1 cellular context compared by ENCODE assay signal in genomic region chr21:35106246-35106835, GRCh38.
A peak's percentile ranks its signal among the peaks of the same experiment; 100 is the strongest.
TF ChIP-seq lines count a peak whose summit lies in the region.

No MANE protein-coding gene starts in this region.

TF ChIP-seq in K562, 482 proteins besides CTCF, POLR2A, EP300 and RAD21 (continued from another document and continues in another):
- TF ChIP-seq, protein P1, sequence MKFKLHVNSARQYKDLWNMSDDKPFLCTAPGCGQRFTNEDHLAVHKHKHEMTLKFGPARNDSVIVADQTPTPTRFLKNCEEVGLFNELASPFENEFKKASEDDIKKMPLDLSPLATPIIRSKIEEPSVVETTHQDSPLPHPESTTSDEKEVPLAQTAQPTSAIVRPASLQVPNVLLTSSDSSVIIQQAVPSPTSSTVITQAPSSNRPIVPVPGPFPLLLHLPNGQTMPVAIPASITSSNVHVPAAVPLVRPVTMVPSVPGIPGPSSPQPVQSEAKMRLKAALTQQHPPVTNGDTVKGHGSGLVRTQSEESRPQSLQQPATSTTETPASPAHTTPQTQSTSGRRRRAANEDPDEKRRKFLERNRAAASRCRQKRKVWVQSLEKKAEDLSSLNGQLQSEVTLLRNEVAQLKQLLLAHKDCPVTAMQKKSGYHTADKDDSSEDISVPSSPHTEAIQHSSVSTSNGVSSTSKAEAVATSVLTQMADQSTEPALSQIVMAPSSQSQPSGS (CRISPR knock-in tag; IDR thresholded peaks at IDR 0.05): no peak
- TF ChIP-seq, protein P2, sequence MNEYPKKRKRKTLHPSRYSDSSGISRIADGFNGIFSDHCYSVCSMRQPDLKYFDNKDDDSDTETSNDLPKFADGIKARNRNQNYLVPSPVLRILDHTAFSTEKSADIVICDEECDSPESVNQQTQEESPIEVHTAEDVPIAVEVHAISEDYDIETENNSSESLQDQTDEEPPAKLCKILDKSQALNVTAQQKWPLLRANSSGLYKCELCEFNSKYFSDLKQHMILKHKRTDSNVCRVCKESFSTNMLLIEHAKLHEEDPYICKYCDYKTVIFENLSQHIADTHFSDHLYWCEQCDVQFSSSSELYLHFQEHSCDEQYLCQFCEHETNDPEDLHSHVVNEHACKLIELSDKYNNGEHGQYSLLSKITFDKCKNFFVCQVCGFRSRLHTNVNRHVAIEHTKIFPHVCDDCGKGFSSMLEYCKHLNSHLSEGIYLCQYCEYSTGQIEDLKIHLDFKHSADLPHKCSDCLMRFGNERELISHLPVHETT (CRISPR knock-in tag; conservative IDR thresholded peaks at IDR 0.05 in 1 of 2, IDR thresholded peaks at IDR 0.05 in 1 of 2): peak in 1 of 2 experiments; percentile 85; a peak in 2 of 4 replicates
- no peak for TF ChIP-seq CBX2 (IDR thresholded peaks at IDR 0.05; ENCODE audit: insufficient read depth, low read length, poor library complexity, severe bottlenecking)
- 0 out of 2 replicates have a peak, but pooled peaks have one; percentile 44 for TF ChIP-seq ERF (CRISPR knock-in tag; IDR thresholded peaks at IDR 0.05)
- no peak for TF ChIP-seq ZNF707 (CRISPR knock-in tag; conservative IDR thresholded peaks at IDR 0.05)
- TF ChIP-seq AFF4 (CRISPR knock-in tag; IDR thresholded peaks at IDR 0.05): no peak
- TF ChIP-seq CBX5 (IDR thresholded peaks at IDR 0.05; ENCODE audit: borderline replicate concordance, low read depth): no peak
- peak; percentile 81 to 83 for TF ChIP-seq KDM1A (IDR thresholded peaks at IDR 0.05)
- TF ChIP-seq PCBP1 (IDR thresholded peaks at IDR 0.05; ENCODE audit: low read depth, low read length, poor library complexity, severe bottlenecking): no peak
- TF ChIP-seq MXI1 (IDR thresholded peaks at IDR 0.05; ENCODE audit: low read depth, low read length): 0 out of 2 replicates have a peak, but pooled peaks have one; percentile 70
- peak; percentile 56; the same call in 1 of the 2 replicates for TF ChIP-seq SNIP1 (IDR thresholded peaks at IDR 0.05; ENCODE audit: low read depth)
- TF ChIP-seq, protein P3, sequence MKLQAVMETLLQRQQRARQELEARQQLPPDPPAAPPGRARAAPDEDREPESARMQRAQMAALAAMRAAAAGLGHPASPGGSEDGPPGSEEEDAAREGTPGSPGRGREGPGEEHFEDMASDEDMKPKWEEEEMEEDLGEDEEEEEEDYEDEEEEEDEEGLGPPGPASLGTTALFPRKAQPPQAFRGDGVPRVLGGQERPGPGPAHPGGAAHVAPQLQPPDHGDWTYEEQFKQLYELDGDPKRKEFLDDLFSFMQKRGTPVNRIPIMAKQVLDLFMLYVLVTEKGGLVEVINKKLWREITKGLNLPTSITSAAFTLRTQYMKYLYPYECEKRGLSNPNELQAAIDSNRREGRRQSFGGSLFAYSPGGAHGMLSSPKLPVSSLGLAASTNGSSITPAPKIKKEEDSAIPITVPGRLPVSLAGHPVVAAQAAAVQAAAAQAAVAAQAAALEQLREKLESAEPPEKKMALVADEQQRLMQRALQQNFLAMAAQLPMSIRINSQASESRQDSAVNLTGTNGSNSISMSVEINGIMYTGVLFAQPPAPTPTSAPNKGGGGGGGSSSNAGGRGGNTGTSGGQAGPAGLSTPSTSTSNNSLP (IDR thresholded peaks at IDR 0.05; ENCODE audit: borderline replicate concordance, low read depth, low read length): peak; percentile 92
- TF ChIP-seq MBD2 (IDR thresholded peaks at IDR 0.05; ENCODE audit: borderline replicate concordance, low read depth): peak; percentile 75; the same call in 1 of the 2 replicates
- TF ChIP-seq, protein P4, sequence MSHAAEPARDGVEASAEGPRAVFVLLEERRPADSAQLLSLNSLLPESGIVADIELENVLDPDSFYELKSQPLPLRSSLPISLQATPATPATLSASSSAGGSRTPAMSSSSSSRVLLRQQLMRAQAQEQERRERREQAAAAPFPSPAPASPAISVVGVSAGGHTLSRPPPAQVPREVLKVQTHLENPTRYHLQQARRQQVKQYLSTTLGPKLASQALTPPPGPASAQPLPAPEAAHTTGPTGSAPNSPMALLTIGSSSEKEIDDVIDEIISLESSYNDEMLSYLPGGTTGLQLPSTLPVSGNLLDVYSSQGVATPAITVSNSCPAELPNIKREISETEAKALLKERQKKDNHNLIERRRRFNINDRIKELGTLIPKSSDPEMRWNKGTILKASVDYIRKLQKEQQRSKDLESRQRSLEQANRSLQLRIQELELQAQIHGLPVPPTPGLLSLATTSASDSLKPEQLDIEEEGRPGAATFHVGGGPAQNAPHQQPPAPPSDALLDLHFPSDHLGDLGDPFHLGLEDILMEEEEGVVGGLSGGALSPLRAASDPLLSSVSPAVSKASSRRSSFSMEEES (CRISPR knock-in tag; IDR thresholded peaks at IDR 0.05): no peak; the same call in 1 of the 2 replicates
- peak; percentile 99 for TF ChIP-seq MEIS2 (IDR thresholded peaks at IDR 0.05; ENCODE audit: partially characterized antibody)
- TF ChIP-seq ELF4 (CRISPR knock-in tag; IDR thresholded peaks at IDR 0.05): no peak
- TF ChIP-seq, protein P5, sequence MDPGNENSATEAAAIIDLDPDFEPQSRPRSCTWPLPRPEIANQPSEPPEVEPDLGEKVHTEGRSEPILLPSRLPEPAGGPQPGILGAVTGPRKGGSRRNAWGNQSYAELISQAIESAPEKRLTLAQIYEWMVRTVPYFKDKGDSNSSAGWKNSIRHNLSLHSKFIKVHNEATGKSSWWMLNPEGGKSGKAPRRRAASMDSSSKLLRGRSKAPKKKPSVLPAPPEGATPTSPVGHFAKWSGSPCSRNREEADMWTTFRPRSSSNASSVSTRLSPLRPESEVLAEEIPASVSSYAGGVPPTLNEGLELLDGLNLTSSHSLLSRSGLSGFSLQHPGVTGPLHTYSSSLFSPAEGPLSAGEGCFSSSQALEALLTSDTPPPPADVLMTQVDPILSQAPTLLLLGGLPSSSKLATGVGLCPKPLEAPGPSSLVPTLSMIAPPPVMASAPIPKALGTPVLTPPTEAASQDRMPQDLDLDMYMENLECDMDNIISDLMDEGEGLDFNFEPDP (CRISPR knock-in tag; IDR thresholded peaks at IDR 0.05): no peak
- TF ChIP-seq HNRNPL (IDR thresholded peaks at IDR 0.05; ENCODE audit: low read depth, low read length): peak; percentile 57; the same call in 1 of the 2 replicates
- TF ChIP-seq ZNF583 (CRISPR knock-in tag; IDR thresholded peaks at IDR 0.05): peak; percentile 59; the same call in 1 of the 2 replicates
- TF ChIP-seq SREBF2 (CRISPR knock-in tag; IDR thresholded peaks at IDR 0.05): no peak
- TF ChIP-seq CHAMP1 (IDR thresholded peaks at IDR 0.05): peak; percentile 100
- peak; percentile 76 for TF ChIP-seq CEBPB (tag; IDR thresholded peaks at IDR 0.05)
- TF ChIP-seq GATAD2A (IDR thresholded peaks at IDR 0.05): peak; percentile 95
- no peak for TF ChIP-seq HDAC8 (tag; IDR thresholded peaks at IDR 0.05)
- 0 out of 4 replicates have a peak, but pooled peaks of 1 of the 2 experiments have one; percentile 60 for TF ChIP-seq NONO (IDR thresholded peaks at IDR 0.05; ENCODE audit: low read depth in 2 of 2, low read length in 1 of 2)
- peak; percentile 88 for TF ChIP-seq MTA2 (IDR thresholded peaks at IDR 0.05; ENCODE audit: low read depth)
- TF ChIP-seq BACH1 (tag; IDR thresholded peaks at IDR 0.05): peak; percentile 78
- peak; percentile 87; the same call in 1 of the 2 replicates for TF ChIP-seq CC2D1A (IDR thresholded peaks at IDR 0.05)
- TF ChIP-seq, protein P6, sequence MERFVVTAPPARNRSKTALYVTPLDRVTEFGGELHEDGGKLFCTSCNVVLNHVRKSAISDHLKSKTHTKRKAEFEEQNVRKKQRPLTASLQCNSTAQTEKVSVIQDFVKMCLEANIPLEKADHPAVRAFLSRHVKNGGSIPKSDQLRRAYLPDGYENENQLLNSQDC (CRISPR knock-in tag; IDR thresholded peaks at IDR 0.05): no peak
- TF ChIP-seq, protein P7, sequence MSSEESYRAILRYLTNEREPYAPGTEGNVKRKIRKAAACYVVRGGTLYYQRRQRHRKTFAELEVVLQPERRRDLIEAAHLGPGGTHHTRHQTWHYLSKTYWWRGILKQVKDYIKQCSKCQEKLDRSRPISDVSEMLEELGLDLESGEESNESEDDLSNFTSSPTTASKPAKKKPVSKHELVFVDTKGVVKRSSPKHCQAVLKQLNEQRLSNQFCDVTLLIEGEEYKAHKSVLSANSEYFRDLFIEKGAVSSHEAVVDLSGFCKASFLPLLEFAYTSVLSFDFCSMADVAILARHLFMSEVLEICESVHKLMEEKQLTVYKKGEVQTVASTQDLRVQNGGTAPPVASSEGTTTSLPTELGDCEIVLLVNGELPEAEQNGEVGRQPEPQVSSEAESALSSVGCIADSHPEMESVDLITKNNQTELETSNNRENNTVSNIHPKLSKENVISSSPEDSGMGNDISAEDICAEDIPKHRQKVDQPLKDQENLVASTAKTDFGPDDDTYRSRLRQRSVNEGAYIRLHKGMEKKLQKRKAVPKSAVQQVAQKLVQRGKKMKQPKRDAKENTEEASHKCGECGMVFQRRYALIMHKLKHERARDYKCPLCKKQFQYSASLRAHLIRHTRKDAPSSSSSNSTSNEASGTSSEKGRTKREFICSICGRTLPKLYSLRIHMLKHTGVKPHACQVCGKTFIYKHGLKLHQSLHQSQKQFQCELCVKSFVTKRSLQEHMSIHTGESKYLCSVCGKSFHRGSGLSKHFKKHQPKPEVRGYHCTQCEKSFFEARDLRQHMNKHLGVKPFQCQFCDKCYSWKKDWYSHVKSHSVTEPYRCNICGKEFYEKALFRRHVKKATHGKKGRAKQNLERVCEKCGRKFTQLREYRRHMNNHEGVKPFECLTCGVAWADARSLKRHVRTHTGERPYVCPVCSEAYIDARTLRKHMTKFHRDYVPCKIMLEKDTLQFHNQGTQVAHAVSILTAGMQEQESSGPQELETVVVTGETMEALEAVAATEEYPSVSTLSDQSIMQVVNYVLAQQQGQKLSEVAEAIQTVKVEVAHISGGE (CRISPR knock-in tag; IDR thresholded peaks at IDR 0.05): peak in 1 of 3 experiments; percentile 60; a peak in 1 of 6 replicates
- no peak for TF ChIP-seq HCFC1 (IDR thresholded peaks at IDR 0.05; ENCODE audit: low read depth, low read length)
- peak; percentile 94 for TF ChIP-seq CBFA2T2 (conservative IDR thresholded peaks at IDR 0.05)
- TF ChIP-seq ZNF263 (CRISPR knock-in tag; IDR thresholded peaks at IDR 0.05; ENCODE audit: borderline replicate concordance): peak; percentile 66; the same call in 1 of the 2 replicates
- peak; percentile 57; the same call in 1 of the 2 replicates for TF ChIP-seq STAT6 (CRISPR knock-in tag; IDR thresholded peaks at IDR 0.05)
- TF ChIP-seq, protein P8, sequence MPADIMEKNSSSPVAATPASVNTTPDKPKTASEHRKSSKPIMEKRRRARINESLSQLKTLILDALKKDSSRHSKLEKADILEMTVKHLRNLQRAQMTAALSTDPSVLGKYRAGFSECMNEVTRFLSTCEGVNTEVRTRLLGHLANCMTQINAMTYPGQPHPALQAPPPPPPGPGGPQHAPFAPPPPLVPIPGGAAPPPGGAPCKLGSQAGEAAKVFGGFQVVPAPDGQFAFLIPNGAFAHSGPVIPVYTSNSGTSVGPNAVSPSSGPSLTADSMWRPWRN (IDR thresholded peaks at IDR 0.05; ENCODE audit: low read depth): peak; percentile 94
- TF ChIP-seq DNMT1 (IDR thresholded peaks at IDR 0.05): 0 out of 2 replicates have a peak, but pooled peaks have one; percentile 80
- TF ChIP-seq ZNF134 (CRISPR knock-in tag; conservative IDR thresholded peaks at IDR 0.05): no peak
